Comparison of ENCODE assay signal across 24 cellular contexts in genomic region chr14:102417646-102418045, GRCh38. TPM values are rescaled to one million over a fixed set of nuclear protein-coding genes. Genes with fewer than 3 reads are reported as not detected.
DNase-seq lines count a peak whose midpoint lies in the region; ATAC-seq and TF ChIP-seq lines count a peak whose summit lies in the region.
"Had no signal": no experiment of that assay in that cellular context is flagged by ENCODE, and none has a peak within 500 bp of the region (broad histone marks: within the 10 kb centered on the region; RNA-seq: fewer than 3 reads in every experiment).

No MANE protein-coding gene starts in this region.

- TF ChIP-seq CTCF in GM13976 (IDR thresholded peaks at IDR 0.05; ENCODE audit: borderline replicate concordance, control extremely low read depth, extremely low read depth, insufficient read depth, missing control alignments) (no peak), WTC11 (IDR thresholded peaks at IDR 0.05) (no peak), endodermal cell (conservative IDR thresholded peaks at IDR 0.05) (no peak), Calu3 (IDR thresholded peaks at IDR 0.05; ENCODE audit: unreplicated experiment) (no peak)

- H3K27ac Mint-ChIP-seq in WTC11 (peak overlapping the region; percentile 93; the same call in 1 of the 2 replicates), endodermal cell (peak overlapping the region; percentile 9), Calu3 (ENCODE audit: unreplicated experiment) (no peak overlapping the region)
- H3K27ac Mint-ChIP-seq in stimulated activated effector memory CD8-positive, alpha-beta T cell treated with anti-CD3 and anti-CD28 coated beads, Interleukin-12 subunit alpha, Interleukin-12 subunit beta, amount 100 ng/mL, for 72 hours = peak overlapping the region; percentile 2
- H3K27ac Mint-ChIP-seq: IgD-negative memory B cell had no signal

- no peak for ATAC-seq in WTC11
- no peak for ATAC-seq in stimulated activated effector memory CD8-positive, alpha-beta T cell treated with anti-CD3 and anti-CD28 coated beads, Interleukin-12 subunit alpha, Interleukin-12 subunit beta, amount 100 ng/mL, for 72 hours
- ATAC-seq: Right ventricle myocardium inferior had no signal

- in situ Hi-C loops in GM13976 (cut with MboI; ENCODE audit: low sequenced_read_pairs, unreplicated experiment) = no loop called here

- 95 to 100% methylated on average over 4 to 12 of the region's 12 CpGs for WGBS in endodermal cell (ENCODE audit: insufficient coverage in 1 of 2, insufficient read length in 1 of 2), 2 experiments

- no peak overlapping the region for H3K4me3 Mint-ChIP-seq in WTC11
- no peak overlapping the region for H3K4me3 Mint-ChIP-seq in endodermal cell
- H3K4me3 Mint-ChIP-seq in stimulated activated effector memory CD8-positive, alpha-beta T cell treated with anti-CD3 and anti-CD28 coated beads, Interleukin-12 subunit alpha, Interleukin-12 subunit beta, amount 100 ng/mL, for 72 hours = no peak overlapping the region
- no peak overlapping the region for H3K4me3 Mint-ChIP-seq in Calu3 (ENCODE audit: low read depth, unreplicated experiment)
- H3K4me3 Mint-ChIP-seq: CD4-positive, CD25-positive, alpha-beta regulatory T cell; IgD-negative memory B cell had no signal

- peaks cover 3% of the 10 kb centered on the region; the same call in 1 of the 2 replicates for H3K36me3 Mint-ChIP-seq in WTC11
- peaks cover 32% of the 10 kb centered on the region for H3K36me3 Mint-ChIP-seq in endodermal cell (ENCODE audit: low read depth)
- no peaks in the 10 kb centered on the region for H3K36me3 Mint-ChIP-seq in stimulated activated effector memory CD8-positive, alpha-beta T cell treated with anti-CD3 and anti-CD28 coated beads, Interleukin-12 subunit alpha, Interleukin-12 subunit beta, amount 100 ng/mL, for 72 hours
- H3K36me3 Mint-ChIP-seq in Calu3 (ENCODE audit: insufficient read depth, unreplicated experiment) = no peaks in the 10 kb centered on the region

- H3K27me3 ChIP-seq in endodermal cell (ENCODE audit: control insufficient read depth, insufficient read depth, low read length, poor library complexity, severe bottlenecking) = no peaks in the 10 kb centered on the region
- H3K27me3 ChIP-seq: SJCRH30 had no signal

- H3K4me3 ChIP-seq in endodermal cell (ENCODE audit: low read length) = no peak overlapping the region
- H3K4me3 ChIP-seq: GM23248, PC-9, SJCRH30 had no signal

- intact Hi-C loops in Calu3 (cut with micrococcal nuclease; ENCODE audit: unreplicated experiment) = no loop called here

- H3K27me3 Mint-ChIP-seq in WTC11 (ENCODE audit: low read depth) (no peaks in the 10 kb centered on the region), endodermal cell (ENCODE audit: insufficient read depth) (no peaks in the 10 kb centered on the region), Calu3 (ENCODE audit: unreplicated experiment) (no peaks in the 10 kb centered on the region)
- H3K27me3 Mint-ChIP-seq: CD4-positive, CD25-positive, alpha-beta regulatory T cell; IgD-negative memory B cell had no signal

- H3K9me3 Mint-ChIP-seq in WTC11 (no peaks in the 10 kb centered on the region), endodermal cell (no peaks in the 10 kb centered on the region), Calu3 (ENCODE audit: low read depth, unreplicated experiment) (no peaks in the 10 kb centered on the region)
- no peaks in the 10 kb centered on the region for H3K9me3 Mint-ChIP-seq in stimulated activated effector memory CD8-positive, alpha-beta T cell treated with anti-CD3 and anti-CD28 coated beads, Interleukin-12 subunit alpha, Interleukin-12 subunit beta, amount 100 ng/mL, for 72 hours
- H3K9me3 Mint-ChIP-seq: CD4-positive, CD25-positive, alpha-beta regulatory T cell; IgD-negative memory B cell had no signal

- H3K4me1 Mint-ChIP-seq in WTC11 (peaks cover 8% of the 10 kb centered on the region; the same call in 1 of the 2 replicates), endodermal cell (peaks cover 3% of the 10 kb centered on the region), Calu3 (ENCODE audit: low read depth, unreplicated experiment) (no peaks in the 10 kb centered on the region)
- H3K4me1 Mint-ChIP-seq in stimulated activated effector memory CD8-positive, alpha-beta T cell treated with anti-CD3 and anti-CD28 coated beads, Interleukin-12 subunit alpha, Interleukin-12 subunit beta, amount 100 ng/mL, for 72 hours = no peaks in the 10 kb centered on the region
- H3K4me1 Mint-ChIP-seq: CD4-positive, CD25-positive, alpha-beta regulatory T cell; IgD-negative memory B cell had no signal

- no peak overlapping the region for H3K27ac ChIP-seq in endodermal cell (ENCODE audit: low read depth, low read length)
- H3K27ac ChIP-seq: GM23248, HL-60, KMS-11, PC-9, SJCRH30 had no signal

- DNase-seq in GM13976 (ENCODE audit: low spot score) (peak; percentile 20), WTC11 (ENCODE audit: low spot score) (no peak), endodermal cell (no peak), Calu3 (no peak), cortex of kidney (lab: John Stamatoyannopoulos, UW) (no peak)
- DNase-seq in stimulated activated effector memory CD8-positive, alpha-beta T cell treated with anti-CD3 and anti-CD28 coated beads, Interleukin-12 subunit alpha, Interleukin-12 subunit beta, amount 100 ng/mL, for 72 hours (ENCODE audit: low spot score in 2 of 2) = no peak
- DNase-seq in effector CD4-positive, alpha-beta T cell = no peak
- DNase-seq: 8988T; ACHN; CD4-positive, CD25-positive, alpha-beta regulatory T cell; DMS53; GM23248; HCEC 1CT; MM.1S; NCI-H1417; NCI-H1694; NCI-H2029 treated with DMSO at 0.1 percent for 48 hours; NCI-H526 treated with DMSO at 0.1 percent for 48 hours; PC-9; SJCRH30 had no signal

- no peaks in the 10 kb centered on the region for H3K9me3 ChIP-seq in endodermal cell (ENCODE audit: control insufficient read depth, low read length)
- H3K9me3 ChIP-seq: SJCRH30 had no signal

- CTCF ChIA-PET in WTC11 (lab: Charles Lee) (no interaction called here), Calu3 (lab: Charles Lee) (no interaction called here)

- no TSS peak for BruUV-seq in Calu3 (replicated peaks; lab: Mats Ljungman, UMichigan)

- no peak overlapping the region for H3K9ac ChIP-seq in endodermal cell (ENCODE audit: extremely low read depth, low read length, poor library complexity, severe bottlenecking)
- H3K9ac ChIP-seq: GM23248, KMS-11 had no signal

- POLR2A ChIA-PET in WTC11 (lab: Charles Lee) = no interaction called here

- no peaks in the 10 kb centered on the region for H3K4me1 ChIP-seq in endodermal cell (ENCODE audit: control insufficient read depth, insufficient read depth, low read length)
- H3K4me1 ChIP-seq: SJCRH30 had no signal

- peaks cover 13% of the 10 kb centered on the region for H3K36me3 ChIP-seq in endodermal cell (ENCODE audit: control insufficient read depth, insufficient read depth, low read length)
- H3K36me3 ChIP-seq: SJCRH30 had no signal

TF ChIP-seq in WTC11, 78 proteins besides CTCF, POLR2A, EP300 and RAD21:
- no peak for TF ChIP-seq SMAD3 (CRISPR knock-in tag; IDR thresholded peaks at IDR 0.05; ENCODE audit: borderline replicate concordance)
TF ChIP-seq in WTC11: peak in this region for 0.

RNA-seq across cellular contexts. Expression of gene TECPR2, which starts 54.9 kb away (rescaled TPM):
- 19.8 to 25.0 TPM (median 21.3 TPM) in 3 replicates for total RNA-seq in WTC11 (2021)
- total RNA-seq in endodermal cell = 10 to 100 TPM; 27.7 to 28.0 TPM
- polyA plus RNA-seq in endodermal cell (2013, experiment 1 of 2) = 11.5 TPM
- polyA plus RNA-seq in endodermal cell (2013, experiment 2 of 2) = 11.9 TPM
- 21.7 and 22.4 TPM in 2 replicates for total RNA-seq in Calu3 (2022)

RNA-seq across cellular contexts. Expression of gene CINP, which starts 55.0 kb away (rescaled TPM):
- total RNA-seq in WTC11 (2021) (38.3 to 43.8 TPM (median 39.5 TPM) in 3 replicates), endodermal cell (10 to 100 TPM; 33.3 to 38.3 TPM), Calu3 (2022) (38.3 and 39.7 TPM in 2 replicates)
- polyA plus RNA-seq in endodermal cell (2013, experiment 1 of 2) = 33.4 TPM
- polyA plus RNA-seq in endodermal cell (2013, experiment 2 of 2) = 39.2 TPM
